19 cellular contexts compared by ENCODE assay signal in the genomic region with DNA sequence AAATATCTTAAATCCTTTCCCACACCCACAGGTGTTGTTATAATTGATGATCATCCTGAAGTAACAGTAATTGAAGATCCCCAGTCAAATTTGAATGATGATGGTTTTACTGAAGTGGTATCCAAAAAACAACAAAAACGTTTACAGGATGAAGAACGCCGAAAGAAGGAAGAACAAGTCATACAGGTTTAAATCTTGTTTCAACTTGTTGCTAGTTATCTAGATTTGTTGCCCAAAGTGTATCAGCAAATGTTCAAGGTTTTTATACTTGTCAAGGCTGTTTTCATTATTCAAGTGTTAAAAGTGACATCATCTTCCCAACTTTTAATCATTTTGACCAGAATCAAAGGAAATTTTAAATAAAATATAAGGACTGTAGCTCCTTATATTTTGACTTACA.
"Had no signal": no experiment of that assay in that cellular context is flagged by ENCODE, and none has a peak within 500 bp of the region (broad histone marks: within the 10 kb centered on the region; RNA-seq: fewer than 3 reads in every experiment).

No MANE protein-coding gene starts in this region.

- H3K27me3 ChIP-seq: heart left ventricle, sigmoid colon, stomach, transverse colon had no signal

- H3K27ac ChIP-seq: coronary artery, heart left ventricle, sigmoid colon, skin epidermis, stomach, thoracic aorta, transverse colon had no signal

- H3K4me1 ChIP-seq: heart left ventricle, sigmoid colon, stomach, transverse colon had no signal

- FAIRE-seq: endometrium, frontal cortex, islet of Langerhans had no signal

- H3K9me3 ChIP-seq: sigmoid colon, stomach, thoracic aorta, transverse colon had no signal

- H3K4me3 ChIP-seq: coronary artery, heart left ventricle, sigmoid colon, skin epidermis, stomach, thoracic aorta, transverse colon had no signal

- ATAC-seq: heart left ventricle, left lobe of liver had no signal

- DNase-seq: effector memory CD4-positive, alpha-beta T cell; erythroblast; heart left ventricle; hippocampal formation; natural killer cell; posterior cingulate gyrus; sigmoid colon; stimulated activated CD4-positive, alpha-beta T cell treated with anti-CD3 and anti-CD28 coated beads, Interleukin-2, amount 100 ng/mL, for 24 hours; stimulated activated naive CD4-positive, alpha-beta T cell; stomach; substantia nigra; transverse colon had no signal
